In the genomic region with DNA sequence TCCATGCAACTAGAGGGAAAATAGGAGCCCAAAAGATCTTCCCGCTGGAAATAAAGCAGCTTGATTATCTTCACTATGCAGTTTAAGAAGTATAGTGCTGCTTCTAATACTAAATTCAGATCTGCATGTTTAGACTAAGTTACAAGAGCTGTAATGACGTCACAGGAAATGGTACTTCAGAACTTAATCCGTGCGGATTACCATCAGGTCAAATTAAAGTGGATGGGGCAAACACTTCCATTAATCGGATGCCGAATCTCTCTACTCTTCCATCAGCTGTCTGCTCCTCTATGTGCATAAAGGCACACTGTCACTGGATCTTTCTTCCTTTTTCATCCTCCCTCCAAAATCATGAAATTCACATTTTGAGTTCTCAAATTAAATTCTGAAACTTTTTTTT, we compare ENCODE assay signal across 18 cellular contexts. TPM values are rescaled to one million over a fixed set of nuclear protein-coding genes. Genes with fewer than 3 reads are reported as not detected.
DNase-seq lines count a peak whose midpoint lies in the region; ATAC-seq and TF ChIP-seq lines count a peak whose summit lies in the region.
"Had no signal": no experiment of that assay in that cellular context is flagged by ENCODE, and none has a peak within 500 bp of the region (broad histone marks: within the 10 kb centered on the region; RNA-seq: fewer than 3 reads in every experiment).

No MANE protein-coding gene starts in this region.

- no peaks in the 10 kb centered on the region for H3K9me3 Mint-ChIP-seq in endodermal cell
- H3K9me3 Mint-ChIP-seq: CD14-positive monocyte had no signal

- intact Hi-C loops in left cardiac atrium (cut with DNase I): no loop called here

- no peaks in the 10 kb centered on the region for H3F3A ChIP-seq in smooth muscle cell (ENCODE audit: low read depth)

- H3K27me3 ChIP-seq in endodermal cell (ENCODE audit: control insufficient read depth, insufficient read depth, low read length, poor library complexity, severe bottlenecking): no peaks in the 10 kb centered on the region
- no peaks in the 10 kb centered on the region for H3K27me3 ChIP-seq in smooth muscle cell (ENCODE audit: low read depth)
- H3K27me3 ChIP-seq in effector memory CD4-positive, alpha-beta T cell (replicated peaks; ENCODE audit: control insufficient read depth, insufficient read depth, low read length, poor library complexity, severe bottlenecking): no peaks in the 10 kb centered on the region

- peaks cover 6% of the 10 kb centered on the region for H4K20me1 ChIP-seq in smooth muscle cell (ENCODE audit: low read depth)

- H3K36me3 ChIP-seq in endodermal cell (ENCODE audit: control insufficient read depth, insufficient read depth, low read length) (peaks cover 36% of the 10 kb centered on the region), smooth muscle cell (ENCODE audit: low read depth) (no peaks in the 10 kb centered on the region)
- H3K36me3 ChIP-seq in effector memory CD4-positive, alpha-beta T cell (ENCODE audit: control insufficient read depth, insufficient read depth, low read length): peaks cover 40% of the 10 kb centered on the region

- WGBS in endodermal cell (ENCODE audit: insufficient coverage in 1 of 2, insufficient read length in 1 of 2), 2 experiments: 89 to 93% methylated on average over 5 to 6 of the region's 6 CpGs
- WGBS in smooth muscle cell (ENCODE audit: low lambda C conversion rate): 43% methylated on average over 6 of the region's 6 CpGs

- H2AFZ ChIP-seq in smooth muscle cell (ENCODE audit: low read depth): no peak overlapping the region

- H3K9ac ChIP-seq in endodermal cell (ENCODE audit: extremely low read depth, low read length, poor library complexity, severe bottlenecking): no peak overlapping the region
- H3K9ac ChIP-seq in smooth muscle cell (ENCODE audit: low read depth): no peak overlapping the region

- no peaks in the 10 kb centered on the region for H3K27me3 Mint-ChIP-seq in endodermal cell (ENCODE audit: insufficient read depth)

- H3K4me1 ChIP-seq in endodermal cell (ENCODE audit: control insufficient read depth, insufficient read depth, low read length): no peaks in the 10 kb centered on the region
- no peaks in the 10 kb centered on the region for H3K4me1 ChIP-seq in smooth muscle cell (ENCODE audit: low read depth)
- no peaks in the 10 kb centered on the region for H3K4me1 ChIP-seq in effector memory CD4-positive, alpha-beta T cell (ENCODE audit: control insufficient read depth, insufficient read depth, low read length, poor library complexity, severe bottlenecking)
- H3K4me1 ChIP-seq: HAP-1 had no signal

- H3K9me3 ChIP-seq in endodermal cell (ENCODE audit: control insufficient read depth, low read length) (no peaks in the 10 kb centered on the region), smooth muscle cell (replicated peaks; ENCODE audit: low read depth) (no peaks in the 10 kb centered on the region)
- no peaks in the 10 kb centered on the region for H3K9me3 ChIP-seq in effector memory CD4-positive, alpha-beta T cell (ENCODE audit: control insufficient read depth, low read length)
- H3K9me3 ChIP-seq: HAP-1 had no signal

- TF ChIP-seq CTCF in endodermal cell (conservative IDR thresholded peaks at IDR 0.05) (no peak), smooth muscle cell (IDR thresholded peaks at IDR 0.05; ENCODE audit: borderline replicate concordance, insufficient read depth, poor library complexity, severe bottlenecking) (no peak)

- H3K27ac Mint-ChIP-seq in endodermal cell: no peak overlapping the region
- H3K27ac Mint-ChIP-seq: CD14-positive monocyte had no signal

- H3K36me3 Mint-ChIP-seq in endodermal cell (ENCODE audit: low read depth): peaks cover 48% of the 10 kb centered on the region

- no peaks in the 10 kb centered on the region for H3K79me2 ChIP-seq in smooth muscle cell (ENCODE audit: low read depth)

- peak; percentile 1 for DNase-seq in HCEC 1CT
- DNase-seq in NCI-H524 (lab: John Stamatoyannopoulos, UW): peak; percentile 66 to 92
- peak; percentile 5 for DNase-seq in endodermal cell
- no peak for DNase-seq in smooth muscle cell (lab: John Stamatoyannopoulos, UW; ENCODE audit: unreplicated experiment)
- no peak for DNase-seq in effector memory CD4-positive, alpha-beta T cell
- no peak for DNase-seq in LoVo (ENCODE audit: low spot score)
- no peak for DNase-seq in left cardiac atrium
- DNase-seq: AML-193, COR-L47, DMS79 treated with DMSO at 0.1 percent for 48 hours, KBM-7, NCI-H1436, NCI-H2029 treated with DMSO at 0.1 percent for 48 hours, NCI-H526, Right ventricle myocardium superior had no signal

- H3K27ac ChIP-seq in endodermal cell (ENCODE audit: low read depth, low read length) (no peak overlapping the region), smooth muscle cell (ENCODE audit: low read depth) (peak overlapping the region; percentile 21)
- H3K27ac ChIP-seq in effector memory CD4-positive, alpha-beta T cell (ENCODE audit: insufficient read depth, low read length, poor library complexity, severe bottlenecking): no peak overlapping the region

- peaks cover 8% of the 10 kb centered on the region for H3K4me1 Mint-ChIP-seq in endodermal cell

- H3K4me3 Mint-ChIP-seq in endodermal cell: no peak overlapping the region
- H3K4me3 Mint-ChIP-seq: CD14-positive monocyte had no signal

- H3K4me2 ChIP-seq in smooth muscle cell: peak overlapping the region; percentile 65

- ATAC-seq in left cardiac atrium: no peak
- ATAC-seq: SK-N-SH treated with all-trans-retinoic acid at 6 μM for 48 hours had no signal

- no peak overlapping the region for H3K4me3 ChIP-seq in endodermal cell (ENCODE audit: low read length)
- no peak overlapping the region for H3K4me3 ChIP-seq in smooth muscle cell
- H3K4me3 ChIP-seq in effector memory CD4-positive, alpha-beta T cell (ENCODE audit: insufficient read depth, low read depth, low read length, poor library complexity, severe bottlenecking): no peak overlapping the region
- H3K4me3 ChIP-seq: HAP-1 had no signal

RNA-seq across cellular contexts. Expression of a gene that starts 52.6 kb away (rescaled TPM):
- total RNA-seq in endodermal cell (100 to 1,000 TPM in 1 of 2 donors, 10 to 100 TPM in 1; 98.2 to 103 TPM), smooth muscle cell (26.0 and 60.5 TPM in 2 replicates), left cardiac atrium (10 to 100 TPM; 76.2 to 86.3 TPM)
- polyA plus RNA-seq in endodermal cell (2013, experiment 1 of 2): 61.9 TPM
- polyA plus RNA-seq in endodermal cell (2013, experiment 2 of 2): 59.2 TPM
- polyA plus RNA-seq in smooth muscle cell: 49.0 and 55.4 TPM in 2 replicates

RNA-seq across cellular contexts. Expression of a gene that starts 54.4 kb away (rescaled TPM):
- total RNA-seq in endodermal cell (10 to 100 TPM; 30.1 to 36.8 TPM), smooth muscle cell (23.1 and 33.8 TPM in 2 replicates), left cardiac atrium (10 to 100 TPM; 11.0 to 11.4 TPM)
- 32.7 TPM for polyA plus RNA-seq in endodermal cell (2013, experiment 1 of 2)
- polyA plus RNA-seq in endodermal cell (2013, experiment 2 of 2): 29.4 TPM
- 18.5 and 25.0 TPM in 2 replicates for polyA plus RNA-seq in smooth muscle cell

Comparison
In these comparisons a context has a peak if more than half of its experiments do, and no peak if none do; other contexts are left out.
1. DNase-seq: peak in HCEC 1CT (single experiment), NCI-H524 (2 of 2) and endodermal cell (single experiment); none in smooth muscle cell (single experiment), effector memory CD4-positive, alpha-beta T cell (0 of 3), LoVo (single experiment) and left cardiac atrium (single experiment).